Comparison of ENCODE assay signal across 8 cellular contexts in the genomic region with DNA sequence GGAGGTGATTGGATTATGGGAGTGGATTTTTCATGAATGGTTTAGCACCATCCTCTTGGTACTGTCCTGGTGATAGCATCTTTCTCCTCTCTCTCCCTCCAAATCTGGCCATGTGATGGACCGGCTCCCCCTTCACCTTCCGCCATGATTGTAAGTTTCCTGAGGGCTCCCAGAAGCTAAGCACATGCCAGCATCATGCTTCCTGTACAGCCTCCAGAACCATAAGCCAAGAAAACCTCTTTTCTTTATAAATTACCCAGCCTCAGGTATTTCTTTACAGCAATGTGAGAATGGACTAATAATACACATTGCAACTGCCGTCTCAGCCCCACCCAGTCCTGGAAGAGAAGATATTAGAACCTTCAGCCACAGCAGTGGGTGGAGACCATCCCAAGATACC.
"Had no signal": no experiment of that assay in that cellular context is flagged by ENCODE, and none has a peak within 500 bp of the region (broad histone marks: within the 10 kb centered on the region; RNA-seq: fewer than 3 reads in every experiment).

No MANE protein-coding gene starts in this region.

- ATAC-seq: GM12878 had no signal

- FAIRE-seq: G401.6, GM12878, GM12891, GM12892, GM18507, GM19239 had no signal

- DNase-seq: GDM1, GF-D8 had no signal

- H3K4me3 ChIP-seq: GM12878 had no signal
